1 cellular context compared by ENCODE assay signal in the genomic region with DNA sequence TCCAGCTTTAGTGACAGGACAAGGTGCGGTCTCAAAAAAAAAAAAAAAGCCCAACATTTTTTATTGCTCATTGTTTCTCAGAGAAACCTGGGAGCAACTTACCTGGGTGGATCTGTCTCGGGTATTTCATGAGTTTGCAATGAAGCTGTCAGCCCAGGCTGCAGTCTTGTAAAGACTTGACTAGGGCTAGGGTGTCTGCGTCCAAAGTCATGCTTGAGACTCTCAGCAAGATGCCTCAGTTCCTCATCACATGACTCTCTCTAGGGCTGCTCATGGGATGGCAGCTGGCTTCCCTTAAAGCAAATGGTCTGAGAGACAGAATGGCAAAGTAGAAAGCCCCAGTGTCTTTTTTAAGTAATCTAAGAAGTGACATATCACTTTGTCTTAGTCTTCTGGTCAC.
TF ChIP-seq lines count a peak whose summit lies in the region.

No MANE protein-coding gene starts in this region.

TF ChIP-seq in WTC11, 78 proteins besides CTCF, POLR2A, EP300 and RAD21 (continued from another document):
- TF ChIP-seq ZNF671 (CRISPR knock-in tag; IDR thresholded peaks at IDR 0.05), result no peak
- no peak for TF ChIP-seq ETV6 (CRISPR knock-in tag; IDR thresholded peaks at IDR 0.05)
- TF ChIP-seq CREB1 (CRISPR knock-in tag; IDR thresholded peaks at IDR 0.05), result no peak
- TF ChIP-seq ZNF396 (CRISPR knock-in tag; IDR thresholded peaks at IDR 0.05; ENCODE audit: borderline replicate concordance), result no peak
TF ChIP-seq in WTC11: peak in this region for 0.
